In the genomic region with DNA sequence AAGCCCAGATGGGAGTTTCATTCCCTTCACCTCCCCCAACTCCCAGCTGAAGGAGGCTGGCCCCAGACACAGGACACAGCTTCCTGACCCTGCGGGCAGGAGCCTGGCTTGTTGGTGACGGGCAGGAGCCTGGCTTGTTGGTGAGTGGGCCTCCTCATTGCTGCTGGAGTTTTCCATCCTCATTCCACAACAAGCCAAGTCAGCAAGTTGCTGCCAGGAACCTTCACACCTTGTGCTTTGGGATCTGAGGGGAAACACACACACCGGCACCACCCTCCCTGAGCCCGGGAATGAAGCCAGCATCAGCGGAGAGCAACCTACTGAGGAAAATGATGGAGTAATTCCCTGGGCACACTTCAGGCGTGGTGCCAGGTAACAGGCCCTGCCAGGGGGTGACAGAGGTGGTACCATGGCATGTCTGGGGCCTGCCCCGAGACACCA, we compare ENCODE assay signal across 15 cellular contexts.
A peak's percentile ranks its signal among the peaks of the same experiment; 100 is the strongest.
DNase-seq lines count a peak whose midpoint lies in the region; ATAC-seq and TF ChIP-seq lines count a peak whose summit lies in the region.
"Had no signal": no experiment of that assay in that cellular context is flagged by ENCODE, and none has a peak within 500 bp of the region (broad histone marks: within the 10 kb centered on the region; RNA-seq: fewer than 3 reads in every experiment).

No MANE protein-coding gene starts in this region.

- H3K9me3 Mint-ChIP-seq in chondrocyte (ENCODE audit: low read depth) (no peaks in the 10 kb centered on the region), WTC11 (no peaks in the 10 kb centered on the region; the same call in 1 of the 2 replicates)
- no peaks in the 10 kb centered on the region for H3K9me3 Mint-ChIP-seq in activated naive CD4-positive, alpha-beta T cell treated with anti-CD3 and anti-CD28 coated beads, Interleukin-2, amount 10 ng/mL, durations not matched to agents 7 days and 5 days

- no peaks in the 10 kb centered on the region for H3K9me3 ChIP-seq in MM.1S (replicated peaks; ENCODE audit: insufficient read depth, low read length)

- peaks cover 50% of the 10 kb centered on the region for H3K4me1 Mint-ChIP-seq in chondrocyte (ENCODE audit: low read depth)
- no peaks in the 10 kb centered on the region for H3K4me1 Mint-ChIP-seq in WTC11
- peaks cover 4% of the 10 kb centered on the region for H3K4me1 Mint-ChIP-seq in activated naive CD4-positive, alpha-beta T cell treated with anti-CD3 and anti-CD28 coated beads, Interleukin-2, amount 10 ng/mL, durations not matched to agents 7 days and 5 days

- H3K4me3 Mint-ChIP-seq in chondrocyte (ENCODE audit: unreplicated experiment), result no peak overlapping the region
- H3K4me3 Mint-ChIP-seq in WTC11, result no peak overlapping the region
- H3K4me3 Mint-ChIP-seq in activated naive CD4-positive, alpha-beta T cell treated with anti-CD3 and anti-CD28 coated beads, Interleukin-2, amount 10 ng/mL, durations not matched to agents 7 days and 5 days, result no peak overlapping the region
- H3K4me3 Mint-ChIP-seq: naive thymus-derived CD4-positive, alpha-beta T cell; T-helper 17 cell had no signal

- no peaks in the 10 kb centered on the region for H3F3A ChIP-seq in MM.1S (ENCODE audit: insufficient read depth, low read length)

- no peak for TF ChIP-seq CTCF in chondrocyte (IDR thresholded peaks at IDR 0.05)
- TF ChIP-seq CTCF in WTC11 (IDR thresholded peaks at IDR 0.05), result no peak
- TF ChIP-seq CTCF in MM.1S (IDR thresholded peaks at IDR 0.05; ENCODE audit: low read length), result no peak

- CTCF ChIA-PET in WTC11 (lab: Charles Lee), result no interaction called here
- CTCF ChIA-PET in activated naive CD4-positive, alpha-beta T cell treated with anti-CD3 and anti-CD28 coated beads, Interleukin-2, amount 10 ng/mL, durations not matched to agents 7 days and 5 days (lab: Charles Lee), result no interaction called here

- DNase-seq in DMS153 treated with DMSO at 0.1 percent for 48 hours (lab: John Stamatoyannopoulos, UW; ENCODE audit: unreplicated experiment), result peak; percentile 31
- peak; percentile 68 for DNase-seq in NCI-H2171 (lab: John Stamatoyannopoulos, UW)
- no peak for DNase-seq in chondrocyte (ENCODE audit: low spot score)
- peak; percentile 84 for DNase-seq in mesenteric fat pad (ENCODE audit: low spot score)
- no peak for DNase-seq in EL
- DNase-seq in WTC11 (ENCODE audit: low spot score), result no peak
- no peak for DNase-seq in MM.1S
- no peak for DNase-seq in activated naive CD4-positive, alpha-beta T cell treated with anti-CD3 and anti-CD28 coated beads, Interleukin-2, amount 10 ng/mL, durations not matched to agents 7 days and 5 days
- DNase-seq: activated naive CD4-positive, alpha-beta T cell treated with Interleukin-2 at 50 U/mL for 16 hours; left ventricle myocardium superior; naive thymus-derived CD4-positive, alpha-beta T cell; NCI-H1417 treated with DMSO at 0.1 percent for 48 hours; T-helper 17 cell had no signal

- H3K9ac ChIP-seq in MM.1S (ENCODE audit: low read length), result no peak overlapping the region

- H3K27me3 Mint-ChIP-seq in chondrocyte (ENCODE audit: low read depth) (no peaks in the 10 kb centered on the region), WTC11 (ENCODE audit: low read depth) (no peaks in the 10 kb centered on the region)
- H3K27me3 Mint-ChIP-seq in activated naive CD4-positive, alpha-beta T cell treated with anti-CD3 and anti-CD28 coated beads, Interleukin-2, amount 10 ng/mL, durations not matched to agents 7 days and 5 days, result peaks cover 19% of the 10 kb centered on the region
- H3K27me3 Mint-ChIP-seq: T-helper 17 cell had no signal

- ATAC-seq in WTC11, result no peak
- ATAC-seq: activated CD4-positive, CD25-positive, alpha-beta regulatory T cell treated with anti-CD3 and anti-CD28 coated beads, Interleukin-2, amount 50 U/mL, for 24 hours; left ventricle myocardium superior; naive thymus-derived CD4-positive, alpha-beta T cell; T-helper 17 cell had no signal

- H3K9me2 ChIP-seq in MM.1S (replicated peaks; ENCODE audit: insufficient read depth, low read length), result no peaks in the 10 kb centered on the region

- H3K36me3 Mint-ChIP-seq in chondrocyte (ENCODE audit: low read depth) (no peaks in the 10 kb centered on the region), WTC11 (no peaks in the 10 kb centered on the region)
- no peaks in the 10 kb centered on the region for H3K36me3 Mint-ChIP-seq in activated naive CD4-positive, alpha-beta T cell treated with anti-CD3 and anti-CD28 coated beads, Interleukin-2, amount 10 ng/mL, durations not matched to agents 7 days and 5 days
- H3K36me3 Mint-ChIP-seq: naive thymus-derived CD4-positive, alpha-beta T cell had no signal

- H4K20me1 ChIP-seq in MM.1S (ENCODE audit: insufficient read depth, low read length), result no peaks in the 10 kb centered on the region

- H3K4me1 ChIP-seq in MM.1S (ENCODE audit: low read length), result no peaks in the 10 kb centered on the region

- POLR2A ChIA-PET in WTC11 (lab: Charles Lee), result no interaction called here

- no peaks in the 10 kb centered on the region for H3K79me2 ChIP-seq in MM.1S (ENCODE audit: low read length)

- H3K27ac ChIP-seq in MM.1S (ENCODE audit: low read length), result no peak overlapping the region
- H3K27ac ChIP-seq: dorsolateral prefrontal cortex had no signal

- no peaks in the 10 kb centered on the region for H3K27me3 ChIP-seq in MM.1S (replicated peaks; ENCODE audit: insufficient read depth, low read length)
- H3K27me3 ChIP-seq: dorsolateral prefrontal cortex had no signal

- no peaks in the 10 kb centered on the region for H3K36me3 ChIP-seq in MM.1S (replicated peaks; ENCODE audit: insufficient read depth, low read length)

- H3K27ac Mint-ChIP-seq in chondrocyte (ENCODE audit: unreplicated experiment) (peak overlapping the region; percentile 65), WTC11 (no peak overlapping the region)
- no peak overlapping the region for H3K27ac Mint-ChIP-seq in activated naive CD4-positive, alpha-beta T cell treated with anti-CD3 and anti-CD28 coated beads, Interleukin-2, amount 10 ng/mL, durations not matched to agents 7 days and 5 days
- H3K27ac Mint-ChIP-seq: naive thymus-derived CD4-positive, alpha-beta T cell; T-helper 17 cell had no signal

- no peak overlapping the region for H2AFZ ChIP-seq in MM.1S (ENCODE audit: low read length)

- no peak overlapping the region for H3K4me2 ChIP-seq in MM.1S (ENCODE audit: low read depth, low read length)

- H3K4me3 ChIP-seq in MM.1S (ENCODE audit: low read length), result no peak overlapping the region
- H3K4me3 ChIP-seq: dorsolateral prefrontal cortex had no signal

TF ChIP-seq in WTC11, 78 proteins besides CTCF, POLR2A, EP300 and RAD21 (continues in another document):
- TF ChIP-seq NFE2L1 (CRISPR knock-in tag; IDR thresholded peaks at IDR 0.05) (no peak), SMAD3 (CRISPR knock-in tag; IDR thresholded peaks at IDR 0.05; ENCODE audit: borderline replicate concordance) (no peak), SOX15 (CRISPR knock-in tag; IDR thresholded peaks at IDR 0.05) (no peak), NR1H2 (CRISPR knock-in tag; IDR thresholded peaks at IDR 0.05) (no peak), ZNF219 (CRISPR knock-in tag; IDR thresholded peaks at IDR 0.05; ENCODE audit: borderline replicate concordance) (no peak)
- TF ChIP-seq, protein P1, sequence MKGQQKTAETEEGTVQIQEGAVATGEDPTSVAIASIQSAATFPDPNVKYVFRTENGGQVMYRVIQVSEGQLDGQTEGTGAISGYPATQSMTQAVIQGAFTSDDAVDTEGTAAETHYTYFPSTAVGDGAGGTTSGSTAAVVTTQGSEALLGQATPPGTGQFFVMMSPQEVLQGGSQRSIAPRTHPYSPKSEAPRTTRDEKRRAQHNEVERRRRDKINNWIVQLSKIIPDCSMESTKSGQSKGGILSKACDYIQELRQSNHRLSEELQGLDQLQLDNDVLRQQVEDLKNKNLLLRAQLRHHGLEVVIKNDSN (CRISPR knock-in tag; IDR thresholded peaks at IDR 0.05), result no peak
- TF ChIP-seq, protein P2, sequence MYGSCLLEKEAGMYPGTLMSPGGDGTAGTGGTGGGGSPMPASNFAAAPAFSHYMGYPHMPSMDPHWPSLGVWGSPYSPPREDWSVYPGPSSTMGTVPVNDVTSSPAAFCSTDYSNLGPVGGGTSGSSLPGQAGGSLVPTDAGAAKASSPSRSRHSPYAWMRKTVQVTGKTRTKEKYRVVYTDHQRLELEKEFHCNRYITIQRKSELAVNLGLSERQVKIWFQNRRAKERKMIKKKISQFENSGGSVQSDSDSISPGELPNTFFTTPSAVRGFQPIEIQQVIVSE (CRISPR knock-in tag; IDR thresholded peaks at IDR 0.05; ENCODE audit: borderline replicate concordance), result no peak
- TF ChIP-seq, protein P3, sequence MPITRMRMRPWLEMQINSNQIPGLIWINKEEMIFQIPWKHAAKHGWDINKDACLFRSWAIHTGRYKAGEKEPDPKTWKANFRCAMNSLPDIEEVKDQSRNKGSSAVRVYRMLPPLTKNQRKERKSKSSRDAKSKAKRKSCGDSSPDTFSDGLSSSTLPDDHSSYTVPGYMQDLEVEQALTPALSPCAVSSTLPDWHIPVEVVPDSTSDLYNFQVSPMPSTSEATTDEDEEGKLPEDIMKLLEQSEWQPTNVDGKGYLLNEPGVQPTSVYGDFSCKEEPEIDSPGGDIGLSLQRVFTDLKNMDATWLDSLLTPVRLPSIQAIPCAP (CRISPR knock-in tag; IDR thresholded peaks at IDR 0.05), result no peak
- TF ChIP-seq, protein P4, sequence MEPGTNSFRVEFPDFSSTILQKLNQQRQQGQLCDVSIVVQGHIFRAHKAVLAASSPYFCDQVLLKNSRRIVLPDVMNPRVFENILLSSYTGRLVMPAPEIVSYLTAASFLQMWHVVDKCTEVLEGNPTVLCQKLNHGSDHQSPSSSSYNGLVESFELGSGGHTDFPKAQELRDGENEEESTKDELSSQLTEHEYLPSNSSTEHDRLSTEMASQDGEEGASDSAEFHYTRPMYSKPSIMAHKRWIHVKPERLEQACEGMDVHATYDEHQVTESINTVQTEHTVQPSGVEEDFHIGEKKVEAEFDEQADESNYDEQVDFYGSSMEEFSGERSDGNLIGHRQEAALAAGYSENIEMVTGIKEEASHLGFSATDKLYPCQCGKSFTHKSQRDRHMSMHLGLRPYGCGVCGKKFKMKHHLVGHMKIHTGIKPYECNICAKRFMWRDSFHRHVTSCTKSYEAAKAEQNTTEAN (CRISPR knock-in tag; IDR thresholded peaks at IDR 0.05), result no peak

Comparison
In these comparisons a context has a peak if more than half of its experiments do, and no peak if none do; other contexts are left out.
1. DNase-seq: peak in DMS153 treated with DMSO at 0.1 percent for 48 hours (single experiment), NCI-H2171 (single experiment) and mesenteric fat pad (single experiment); none in chondrocyte (single experiment), EL (single experiment), WTC11 (single experiment), MM.1S (single experiment) and activated naive CD4-positive, alpha-beta T cell treated with anti-CD3 and anti-CD28 coated beads, Interleukin-2, amount 10 ng/mL, durations not matched to agents 7 days and 5 days (single experiment).